Comparison of ENCODE assay signal across 8 cellular contexts in genomic region chr9:86945868-86946711, GRCh38. TPM values are rescaled to one million over a fixed set of nuclear protein-coding genes. Genes with fewer than 3 reads are reported as not detected.
DNase-seq lines count a peak whose midpoint lies in the region; ATAC-seq and TF ChIP-seq lines count a peak whose summit lies in the region.

No MANE protein-coding gene starts in this region.

- BruUV-seq in Panc1 (replicated peaks; lab: Mats Ljungman, UMichigan): no TSS peak

- no peak for TF ChIP-seq CTCF in Panc1 (IDR thresholded peaks at IDR 0.05)
- no peak for TF ChIP-seq CTCF in fibroblast of villous mesenchyme (IDR thresholded peaks at IDR 0.05; ENCODE audit: insufficient read depth, low read depth, low read length)
- no peak for TF ChIP-seq CTCF in nephron progenitor cell (IDR thresholded peaks at IDR 0.05)

- CTCF ChIA-PET in Panc1 (lab: Charles Lee): no interaction called here

- POLR2A ChIA-PET in Panc1 (lab: Charles Lee): no interaction called here

- in situ Hi-C loops in Panc1 (cut with HindIII; ENCODE audit: low pct_unique_long_range_greater_than_20kb, low sequenced_read_pairs): no loop called here

- peaks cover 54% of the 10 kb centered on the region for H3K4me1 Mint-ChIP-seq in nephron progenitor cell
- peaks cover 20% of the 10 kb centered on the region for H3K4me1 Mint-ChIP-seq in stimulated activated naive CD8-positive, alpha-beta T cell treated with anti-CD3 and anti-CD28 coated beads, Interleukin-15, amount 100 ng/mL, for 72 hours

- peak overlapping the region; percentile 90 for H3K27ac Mint-ChIP-seq in nephron progenitor cell
- no peak overlapping the region for H3K27ac Mint-ChIP-seq in stimulated activated naive CD8-positive, alpha-beta T cell treated with anti-CD3 and anti-CD28 coated beads, Interleukin-15, amount 100 ng/mL, for 72 hours

- H3K9me3 Mint-ChIP-seq in nephron progenitor cell: peaks cover 14% of the 10 kb centered on the region
- no peaks in the 10 kb centered on the region for H3K9me3 Mint-ChIP-seq in stimulated activated naive CD8-positive, alpha-beta T cell treated with anti-CD3 and anti-CD28 coated beads, Interleukin-15, amount 100 ng/mL, for 72 hours

- peak; percentile 40 for ATAC-seq in HG03064 (IDR thresholded peaks at IDR 0.05; ENCODE audit: low read depth, unreplicated experiment)
- peak; percentile 83 for ATAC-seq in Panc1
- peak; percentile 82 for ATAC-seq in stimulated activated naive CD8-positive, alpha-beta T cell treated with anti-CD3 and anti-CD28 coated beads, Interleukin-15, amount 100 ng/mL, for 72 hours

- H3K4me3 ChIP-seq in Panc1 (ENCODE audit: low read depth in 2 of 2, low read length in 2 of 2): peak overlapping the region; percentile 38 to 49; a peak in 3 of 4 replicates
- H3K4me3 ChIP-seq in fibroblast of villous mesenchyme (ENCODE audit: low read depth, low read length): peak overlapping the region; percentile 79

- H3K4me3 Mint-ChIP-seq in nephron progenitor cell: peak overlapping the region; percentile 87
- H3K4me3 Mint-ChIP-seq in stimulated activated naive CD8-positive, alpha-beta T cell treated with anti-CD3 and anti-CD28 coated beads, Interleukin-15, amount 100 ng/mL, for 72 hours: peak overlapping the region; percentile 79 to 84

- peaks cover 25% of the 10 kb centered on the region for H3K36me3 Mint-ChIP-seq in nephron progenitor cell (ENCODE audit: low read depth)

- no peaks in the 10 kb centered on the region for H3K36me3 ChIP-seq in Panc1 (ENCODE audit: control insufficient read depth, insufficient read depth, low read length)

- H3K27me3 Mint-ChIP-seq in nephron progenitor cell (ENCODE audit: low read depth, poor library complexity): no peaks in the 10 kb centered on the region
- H3K27me3 Mint-ChIP-seq in stimulated activated naive CD8-positive, alpha-beta T cell treated with anti-CD3 and anti-CD28 coated beads, Interleukin-15, amount 100 ng/mL, for 72 hours: peaks cover 49% of the 10 kb centered on the region

- no peaks in the 10 kb centered on the region for H3K9me3 ChIP-seq in Panc1 (ENCODE audit: control insufficient read depth, insufficient read depth, low read depth, low read length)

- H3K4me1 ChIP-seq in Panc1 (ENCODE audit: control insufficient read depth, insufficient read depth, low read length): no peaks in the 10 kb centered on the region

- peaks cover 12% of the 10 kb centered on the region for H3K27me3 ChIP-seq in Panc1 (ENCODE audit: control insufficient read depth, insufficient read depth, low read length)

- intact Hi-C loops in Panc1 (cut with micrococcal nuclease; ENCODE audit: unreplicated experiment): loop anchor here (5.0 to 10.0 kb wide), 2 partner anchors 379 to 459 kb away; no protein-coding TSS in a partner anchor

- DNase-seq in NCI-H146 (lab: John Stamatoyannopoulos, UW) (peak; percentile 39), NCI-H146 treated with DMSO at 0.1 percent for 48 hours (lab: John Stamatoyannopoulos, UW; ENCODE audit: unreplicated experiment) (no peak), Panc1 (ENCODE audit: low read depth, low spot score) (no peak), fibroblast of villous mesenchyme (ENCODE audit: low read depth) (peak; percentile 67), nephron progenitor cell (peak; percentile 60)
- DNase-seq in activated effector memory CD4-positive, alpha-beta T cell treated with anti-CD3 and anti-CD28 coated beads, Interleukin-2, amount 50 U/mL, for 16 hours: peak; percentile 87
- peak; percentile 69 for DNase-seq in stimulated activated naive CD8-positive, alpha-beta T cell treated with anti-CD3 and anti-CD28 coated beads, Interleukin-15, amount 100 ng/mL, for 72 hours

- H3K27ac ChIP-seq in Panc1 (ENCODE audit: low read length): no peak overlapping the region

RNA-seq across cellular contexts. Expression of gene GAS1, which starts 1.2 kb away (rescaled TPM):
- 0.13 TPM for total RNA-seq in Panc1 (2021; ENCODE audit: unreplicated experiment)
- polyA plus RNA-seq in Panc1 (2012; ENCODE audit: insufficient read length): not detected
- total RNA-seq in fibroblast of villous mesenchyme: 29.3 and 136 TPM in 2 replicates

Comparison
In these comparisons a context has a peak if more than half of its experiments do, and no peak if none do; other contexts are left out.
1. DNase-seq: peak in NCI-H146 (single experiment), activated effector memory CD4-positive, alpha-beta T cell treated with anti-CD3 and anti-CD28 coated beads, Interleukin-2, amount 50 U/mL, for 16 hours (single experiment), fibroblast of villous mesenchyme (single experiment), nephron progenitor cell (single experiment) and stimulated activated naive CD8-positive, alpha-beta T cell treated with anti-CD3 and anti-CD28 coated beads, Interleukin-15, amount 100 ng/mL, for 72 hours (2 of 2); none in NCI-H146 treated with DMSO at 0.1 percent for 48 hours (single experiment) and Panc1 (single experiment).
2. RNA of gene GAS1, which starts 1.2 kb away (total RNA-seq): 29.3 to 136 TPM in fibroblast of villous mesenchyme; 0.13 TPM in Panc1 (single experiment); every median in the first group is over 10 times any median in the second.
3. Peak in every context shown above with its lines, with median percentiles within 50 percentile points of each other: ATAC-seq.